In genomic region chr18:2281523-2282199, GRCh38 we compare ENCODE assay signal across 2 cellular contexts.
TF ChIP-seq lines count a peak whose summit lies in the region.

No MANE protein-coding gene starts in this region.

TF ChIP-seq in liver, 16 proteins besides CTCF, POLR2A, EP300 and RAD21 (continued from another document):
- TF ChIP-seq REST (IDR thresholded peaks at IDR 0.05) (no peak), EGR1 (IDR thresholded peaks at IDR 0.05; ENCODE audit: low read depth in 2 of 2) (no peak), ZBTB33 (IDR thresholded peaks at IDR 0.05) (no peak), SP1 (IDR thresholded peaks at IDR 0.05) (peak; percentile 86), JUND (IDR thresholded peaks at IDR 0.05) (no peak), HNF4A (conservative IDR thresholded peaks at IDR 0.05) (peak; percentile 68 to 75)

TF ChIP-seq in HepG2, 621 proteins besides CTCF, POLR2A, EP300 and RAD21 (continued from another document):
- TF ChIP-seq ZNF142 (CRISPR knock-in tag; IDR thresholded peaks at IDR 0.05) (no peak), AKAP8 (CRISPR knock-in tag; IDR thresholded peaks at IDR 0.05) (no peak), ATM (IDR thresholded peaks at IDR 0.05; ENCODE audit: borderline replicate concordance) (no peak), ERF (CRISPR knock-in tag; IDR thresholded peaks at IDR 0.05) (no peak), MTERF4 (CRISPR knock-in tag; IDR thresholded peaks at IDR 0.05) (no peak), BHLHE40 (IDR thresholded peaks at IDR 0.05; ENCODE audit: low read length) (no peak), LCORL (IDR thresholded peaks at IDR 0.05) (no peak), LCORL (CRISPR knock-in tag; IDR thresholded peaks at IDR 0.05) (no peak), ATAD3A (CRISPR knock-in tag; IDR thresholded peaks at IDR 0.05) (no peak)
